In the genomic region with DNA sequence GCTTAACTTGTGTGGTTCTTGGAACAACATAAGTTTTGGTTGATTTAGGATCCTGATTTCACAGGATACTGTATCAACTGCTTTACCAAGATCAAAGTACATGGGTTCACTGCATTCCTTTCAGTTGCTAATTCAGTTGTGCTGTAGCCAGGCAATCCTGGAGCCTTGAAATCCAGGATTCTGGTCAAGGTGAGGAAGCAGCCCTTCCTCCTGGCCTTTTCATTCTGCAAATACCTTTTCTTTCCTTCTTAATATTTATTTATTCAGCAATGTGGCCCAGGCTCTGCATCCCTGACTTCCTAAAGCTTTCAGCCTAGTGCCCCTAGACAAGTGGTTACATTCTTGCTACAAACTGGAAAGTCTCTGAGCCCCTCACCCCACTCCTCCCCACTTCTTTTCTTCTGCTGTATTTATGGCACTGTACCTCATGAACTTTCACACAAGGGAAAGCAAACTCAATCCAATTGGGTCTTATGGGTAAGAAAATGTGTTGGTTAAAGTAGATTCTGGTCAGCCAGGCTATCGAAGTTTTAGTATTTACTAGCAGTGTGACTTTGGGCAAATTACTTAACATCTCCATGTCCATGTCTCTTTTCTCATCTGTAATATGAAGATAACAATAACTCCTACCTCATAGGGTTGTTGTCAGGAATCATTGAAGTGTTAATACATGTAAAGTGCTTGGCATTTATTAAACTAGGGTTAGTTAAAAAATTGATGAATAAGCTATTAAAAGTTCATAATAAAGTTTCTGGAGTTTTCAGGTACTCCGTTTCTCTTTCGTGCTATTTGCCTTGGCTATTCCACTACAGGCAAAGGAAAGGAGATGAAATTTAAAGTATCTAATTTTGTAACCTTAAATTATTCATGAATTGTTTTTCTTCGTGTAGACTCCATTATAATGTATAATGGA, we compare ENCODE assay signal across 18 cellular contexts. TPM values are rescaled to one million over a fixed set of nuclear protein-coding genes. Genes with fewer than 3 reads are reported as not detected.
DNase-seq lines count a peak whose midpoint lies in the region; ATAC-seq and TF ChIP-seq lines count a peak whose summit lies in the region.
"Had no signal": no experiment of that assay in that cellular context is flagged by ENCODE, and none has a peak within 500 bp of the region (broad histone marks: within the 10 kb centered on the region; RNA-seq: fewer than 3 reads in every experiment).

No MANE protein-coding gene starts in this region.

- intact Hi-C loops in dorsolateral prefrontal cortex (cut with DNase I): no loop called here

- DNase-seq in dorsolateral prefrontal cortex: no peak
- DNase-seq in kidney tubule cell (ENCODE audit: low spot score): peak; percentile 32
- no peak for DNase-seq in stimulated activated naive B cell treated with anti-CD40 and anti-IgM and Interleukin-4, amounts not matched to agents 10 μg/mL and 1 μg/mL and 100 μg/mL, for 72 hours
- no peak for DNase-seq in NCI-H1092 treated with DMSO at 0.1 percent for 48 hours (lab: John Stamatoyannopoulos, UW)
- no peak for DNase-seq in NCI-H2196 treated with DMSO at 0.1 percent for 48 hours (lab: John Stamatoyannopoulos, UW; ENCODE audit: unreplicated experiment)
- DNase-seq: activated CD8-positive, alpha-beta T cell treated with anti-CD3 and anti-CD28 coated beads for 36 hours; activated T-cell treated with anti-CD3 and anti-CD28 coated beads, Interleukin-2, amount 50 U/mL, for 24 hours; CD8-positive, alpha-beta T cell; DMS79 treated with DMSO at 0.1 percent for 48 hours; heart right ventricle; NCI-H1105 treated with DMSO at 0.1 percent for 48 hours; SHP77; stimulated activated naive CD4-positive, alpha-beta T cell treated with Interleukin-2 at 50 U/mL for 16 hours had no signal

- H3K27me3 ChIP-seq in HUES6 (ENCODE audit: control insufficient read depth, insufficient read depth, low read length) (no peaks in the 10 kb centered on the region), dorsolateral prefrontal cortex (no peaks in the 10 kb centered on the region)
- H3K27me3 ChIP-seq: heart right ventricle had no signal

- no peak overlapping the region for H3K9ac ChIP-seq in HUES6 (ENCODE audit: low read length)

- no peaks in the 10 kb centered on the region for H3K9me3 ChIP-seq in HUES6 (ENCODE audit: control insufficient read depth, insufficient read depth, low read depth, low read length)
- H3K9me3 ChIP-seq: heart right ventricle had no signal

- H3K27ac ChIP-seq in HUES6 (ENCODE audit: low read depth, low read length): peak overlapping the region; percentile 28; the same call in 1 of the 2 replicates
- H3K27ac ChIP-seq in dorsolateral prefrontal cortex: peak overlapping the region in 57 of 59 donors; percentile 7 to 99 (median 91)
- H3K27ac ChIP-seq: heart right ventricle, HL-60, VCaP had no signal

- no peaks in the 10 kb centered on the region for H3K27me3 Mint-ChIP-seq in stimulated activated naive B cell treated with anti-CD40 and anti-IgM and Interleukin-4, amounts not matched to agents 10 μg/mL and 1 μg/mL and 100 μg/mL, for 72 hours
- H3K27me3 Mint-ChIP-seq: activated CD8-positive, alpha-beta T cell treated with anti-CD3 and anti-CD28 coated beads for 36 hours; activated T-cell treated with anti-CD3 and anti-CD28 coated beads, Interleukin-2, amount 50 U/mL, for 24 hours had no signal

- ATAC-seq in stimulated activated naive B cell treated with anti-CD40 and anti-IgM and Interleukin-4, amounts not matched to agents 10 μg/mL and 1 μg/mL and 100 μg/mL, for 72 hours (replicated peaks): no peak
- ATAC-seq in GM21529 (IDR thresholded peaks at IDR 0.05; ENCODE audit: unreplicated experiment): no peak
- ATAC-seq: activated CD8-positive, alpha-beta T cell treated with anti-CD3 and anti-CD28 coated beads for 36 hours; activated naive CD4-positive, alpha-beta T cell treated with anti-CD3 and anti-CD28 coated beads, Interleukin-2, amount 50 U/mL, for 72 hours; CD8-positive, alpha-beta T cell had no signal

- no peaks in the 10 kb centered on the region for H3K9me3 Mint-ChIP-seq in stimulated activated naive B cell treated with anti-CD40 and anti-IgM and Interleukin-4, amounts not matched to agents 10 μg/mL and 1 μg/mL and 100 μg/mL, for 72 hours
- H3K9me3 Mint-ChIP-seq: activated CD8-positive, alpha-beta T cell treated with anti-CD3 and anti-CD28 coated beads for 36 hours; activated naive CD4-positive, alpha-beta T cell treated with anti-CD3 and anti-CD28 coated beads, Interleukin-2, amount 50 U/mL, for 72 hours; activated T-cell treated with anti-CD3 and anti-CD28 coated beads, Interleukin-2, amount 50 U/mL, for 24 hours; CD8-positive, alpha-beta T cell had no signal

- H3K36me3 Mint-ChIP-seq in stimulated activated naive B cell treated with anti-CD40 and anti-IgM and Interleukin-4, amounts not matched to agents 10 μg/mL and 1 μg/mL and 100 μg/mL, for 72 hours: peaks cover 8 to 10% of the 10 kb centered on the region in 2 donors
- H3K36me3 Mint-ChIP-seq: activated naive CD4-positive, alpha-beta T cell treated with anti-CD3 and anti-CD28 coated beads, Interleukin-2, amount 50 U/mL, for 72 hours; CD8-positive, alpha-beta T cell had no signal

- H3K36me3 ChIP-seq in HUES6 (ENCODE audit: control insufficient read depth, insufficient read depth, low read length): no peaks in the 10 kb centered on the region
- H3K36me3 ChIP-seq: heart right ventricle had no signal

- H3K4me3 ChIP-seq in HUES6 (ENCODE audit: low read depth, low read length): peak overlapping the region; percentile 44; the same call in 1 of the 2 replicates
- peak overlapping the region in 10 of 59 donors; percentile 0 to 36 (median 12) for H3K4me3 ChIP-seq in dorsolateral prefrontal cortex
- H3K4me3 ChIP-seq: heart right ventricle had no signal

- peak overlapping the region; percentile 34 for H3K27ac Mint-ChIP-seq in stimulated activated naive B cell treated with anti-CD40 and anti-IgM and Interleukin-4, amounts not matched to agents 10 μg/mL and 1 μg/mL and 100 μg/mL, for 72 hours
- H3K27ac Mint-ChIP-seq: activated CD8-positive, alpha-beta T cell treated with anti-CD3 and anti-CD28 coated beads for 36 hours; activated naive CD4-positive, alpha-beta T cell treated with anti-CD3 and anti-CD28 coated beads, Interleukin-2, amount 50 U/mL, for 72 hours; activated T-cell treated with anti-CD3 and anti-CD28 coated beads, Interleukin-2, amount 50 U/mL, for 24 hours; CD8-positive, alpha-beta T cell had no signal

- H3K4me3 Mint-ChIP-seq in stimulated activated naive B cell treated with anti-CD40 and anti-IgM and Interleukin-4, amounts not matched to agents 10 μg/mL and 1 μg/mL and 100 μg/mL, for 72 hours: no peak overlapping the region
- H3K4me3 Mint-ChIP-seq: activated CD8-positive, alpha-beta T cell treated with anti-CD3 and anti-CD28 coated beads for 36 hours; activated T-cell treated with anti-CD3 and anti-CD28 coated beads, Interleukin-2, amount 50 U/mL, for 24 hours; CD8-positive, alpha-beta T cell had no signal

- H3K4me1 ChIP-seq in HUES6 (ENCODE audit: control insufficient read depth, insufficient read depth, low read length): peaks cover 70% of the 10 kb centered on the region

- peaks cover 15 to 49% of the 10 kb centered on the region in 2 donors for H3K4me1 Mint-ChIP-seq in stimulated activated naive B cell treated with anti-CD40 and anti-IgM and Interleukin-4, amounts not matched to agents 10 μg/mL and 1 μg/mL and 100 μg/mL, for 72 hours

- TF ChIP-seq CTCF in dorsolateral prefrontal cortex (IDR thresholded peaks at IDR 0.05 in 54 of 56, conservative IDR thresholded peaks at IDR 0.05 in 2 of 56; ENCODE audit: low read depth in 1 of 56, partially characterized antibody in 56 of 56): no peak

RNA-seq across cellular contexts. Expression of gene LRRC8D, which starts 16.4 kb away (rescaled TPM):
- total RNA-seq in dorsolateral prefrontal cortex: 100 to 1,000 TPM in 1 of 120 experiments, 10 to 100 TPM in 119; 24.3 to 104 (median 44.2) TPM
